ENCODE assay signal across 23 cellular contexts in the genomic region with DNA sequence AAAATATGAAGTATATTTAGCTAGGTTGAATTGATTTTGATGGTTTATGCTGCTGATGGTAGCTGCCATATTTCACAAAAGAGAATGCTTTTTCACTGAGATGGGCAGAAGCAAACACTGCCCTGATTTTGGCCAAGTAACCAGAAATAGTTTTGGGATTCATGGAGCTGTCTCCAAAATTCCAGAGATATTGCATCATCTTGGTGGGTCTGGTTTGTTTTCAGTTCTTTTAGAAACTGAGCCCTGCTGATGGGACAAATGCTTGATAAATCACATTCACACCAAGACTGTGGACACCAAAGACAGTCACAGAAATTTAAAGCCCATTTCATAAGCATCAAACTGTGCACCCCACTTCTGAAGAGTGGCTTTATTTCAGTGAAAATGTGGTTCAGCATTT.
A peak's percentile ranks its signal among the peaks of the same experiment; 100 is the strongest.
DNase-seq lines count a peak whose midpoint lies in the region; FAIRE-seq and TF ChIP-seq lines count a peak whose summit lies in the region.
"Had no signal": no experiment of that assay in that cellular context is flagged by ENCODE, and none has a peak within 500 bp of the region (broad histone marks: within the 10 kb centered on the region; RNA-seq: fewer than 3 reads in every experiment).

No MANE protein-coding gene starts in this region.

- no peak overlapping the region for H2BK5ac ChIP-seq in trophoblast cell (ENCODE audit: low read depth, low read length, poor library complexity)

- peak overlapping the region; percentile 58 for H3K27ac ChIP-seq in GM23248
- H3K27ac ChIP-seq in SK-N-SH (ENCODE audit: low read depth in 2 of 2, low read length in 1 of 2), result peak overlapping the region; percentile 51 to 100
- H3K27ac ChIP-seq in fibroblast of lung (ENCODE audit: insufficient read depth, low read length), result no peak overlapping the region
- no peak overlapping the region for H3K27ac ChIP-seq in trophoblast cell (ENCODE audit: low read depth, low read length)
- H3K27ac ChIP-seq: heart left ventricle, left lung, neutrophil, stomach, WERI-Rb-1 had no signal

- H3K4me3 ChIP-seq in GM23248, result no peak overlapping the region
- H3K4me3 ChIP-seq in SK-N-SH (ENCODE audit: low read depth in 2 of 2, low read length in 1 of 2), result no peak overlapping the region
- no peak overlapping the region for H3K4me3 ChIP-seq in fibroblast of lung (replicated peaks in 1 of 4; ENCODE audit: control extremely low read depth in 1 of 4, insufficient read depth in 1 of 4, low read depth in 3 of 4, low read length in 4 of 4)
- H3K4me3 ChIP-seq in trophoblast cell (ENCODE audit: low read depth, low read length), result no peak overlapping the region
- H3K4me3 ChIP-seq: heart left ventricle, left lung, stomach had no signal

- H3K9ac ChIP-seq in GM23248, result no peak overlapping the region
- no peak overlapping the region for H3K9ac ChIP-seq in SK-N-SH
- no peak overlapping the region for H3K9ac ChIP-seq in fibroblast of lung (ENCODE audit: insufficient read depth, low read length)
- no peak overlapping the region for H3K9ac ChIP-seq in trophoblast cell (ENCODE audit: low read length)

- TF ChIP-seq EP300 in SK-N-SH (IDR thresholded peaks at IDR 0.05; ENCODE audit: borderline replicate concordance in 1 of 2, low read depth in 1 of 2, low read length in 1 of 2), result peak in 1 of 2 experiments; percentile 69; a peak in 1 of 4 replicates

- no peak overlapping the region for H3K18ac ChIP-seq in trophoblast cell (ENCODE audit: low read length)

- no peak overlapping the region for H3K4ac ChIP-seq in trophoblast cell (ENCODE audit: low read depth, low read length)

- H3K23ac ChIP-seq in trophoblast cell (ENCODE audit: low read length), result no peak overlapping the region

- H4K20me1 ChIP-seq in GM23248 (ENCODE audit: insufficient read depth) (no peaks in the 10 kb centered on the region), SK-N-SH (ENCODE audit: insufficient read depth) (no peaks in the 10 kb centered on the region), fibroblast of lung (ENCODE audit: control insufficient read depth, extremely low read depth, insufficient read depth, low read length) (no peaks in the 10 kb centered on the region)

- H2AFZ ChIP-seq in GM23248 (no peak overlapping the region), SK-N-SH (ENCODE audit: low read depth) (no peak overlapping the region), fibroblast of lung (ENCODE audit: low read length) (no peak overlapping the region), trophoblast cell (ENCODE audit: insufficient read depth, low read length, poor library complexity) (no peak overlapping the region)

- TF ChIP-seq RAD21 in SK-N-SH (IDR thresholded peaks at IDR 0.05; ENCODE audit: low read length), result no peak

- H3K14ac ChIP-seq in trophoblast cell (ENCODE audit: low read length), result no peak overlapping the region

- H3K36me3 ChIP-seq in GM23248 (ENCODE audit: low read depth), result 0 out of 2 replicates have a peak, but pooled peaks cover 3% of the 10 kb centered on the region
- H3K36me3 ChIP-seq in SK-N-SH (replicated peaks in 1 of 2; ENCODE audit: control insufficient read depth in 1 of 2, insufficient read depth in 2 of 2, low read length in 1 of 2), result no peaks in the 10 kb centered on the region
- H3K36me3 ChIP-seq in fibroblast of lung (ENCODE audit: control insufficient read depth, insufficient read depth, low read length), result no peaks in the 10 kb centered on the region
- H3K36me3 ChIP-seq in trophoblast cell (ENCODE audit: control insufficient read depth in 1 of 2, insufficient read depth in 2 of 2, low read length in 2 of 2), result no peaks in the 10 kb centered on the region
- H3K36me3 ChIP-seq: BE2C, heart left ventricle, left lung, neutrophil, stomach, WERI-Rb-1 had no signal

- H3K9me2 ChIP-seq in GM23248 (ENCODE audit: insufficient read depth), result no peaks in the 10 kb centered on the region
- H3K9me2 ChIP-seq in SK-N-SH, result no peaks in the 10 kb centered on the region

- FAIRE-seq in GM12892 (lab: Jason Lieb, UNC), result no peak

- no peak overlapping the region for H2BK12ac ChIP-seq in trophoblast cell (ENCODE audit: low read length)

- TF ChIP-seq POLR2A in erythroblast (IDR thresholded peaks at IDR 0.05; ENCODE audit: low read length) (no peak), GM12892 (IDR thresholded peaks at IDR 0.05; ENCODE audit: low read depth, low read length) (no peak)

- CTCF ChIA-PET in SK-N-SH (lab: Yijun Ruan, JAX), result interaction anchor here (0.9 kb wide), 1 partner anchor 122 kb away, joined by 3 read pairs; no protein-coding TSS in a partner anchor

- peak; percentile 63 for DNase-seq in GM23248
- no peak for DNase-seq in SK-N-SH
- DNase-seq in fibroblast of lung (ENCODE audit: low read depth in 2 of 2), result peak; percentile 49 to 80
- DNase-seq in trophoblast cell, result peak in 1 of 2 donors; percentile 24
- DNase-seq in mucosa of gallbladder (ENCODE audit: low spot score), result no peak
- no peak for DNase-seq in erythroblast (lab: John Stamatoyannopoulos, UW)
- DNase-seq in stimulated activated CD4-positive, alpha-beta T cell treated with anti-CD3 and anti-CD28 coated beads, Interleukin-12 subunit alpha, Interleukin-12 subunit beta, amount 100 ng/mL, for 4 hours, result no peak
- no peak for DNase-seq in GM12892 (ENCODE audit: insufficient read length)
- DNase-seq: activated CD4-positive, alpha-beta memory T cell treated with anti-CD3 and anti-CD28 coated beads for 36 hours; amniotic stem cell; BE2C; DMS79 treated with DMSO at 0.1 percent for 48 hours; effector CD4-positive, alpha-beta T cell; heart left ventricle; left lung; NCI-H1694; NCI-H2227 treated with DMSO at 0.1 percent for 48 hours; NCI-H774; SIG-M5; stomach; T-helper 17 cell; WERI-Rb-1 had no signal

- POLR2A ChIA-PET in SK-N-SH (lab: Yijun Ruan, JAX), result no interaction called here

- no peak overlapping the region for H4K91ac ChIP-seq in trophoblast cell (ENCODE audit: low read depth, low read length)

- no peaks in the 10 kb centered on the region for H3K79me1 ChIP-seq in trophoblast cell (ENCODE audit: low read length)

- TF ChIP-seq CTCF in SK-N-SH (IDR thresholded peaks at IDR 0.05) (no peak), fibroblast of lung (conservative IDR thresholded peaks at IDR 0.05 in 1 of 2, IDR thresholded peaks at IDR 0.05 in 1 of 2; ENCODE audit: low read depth in 1 of 2, low read length in 2 of 2) (no peak)

- no peak overlapping the region for H2BK120ac ChIP-seq in trophoblast cell (ENCODE audit: insufficient read depth, low read length, poor library complexity)

- H3K27me3 ChIP-seq in GM23248 (replicated peaks; ENCODE audit: insufficient read depth) (no peaks in the 10 kb centered on the region), SK-N-SH (ENCODE audit: insufficient read depth) (no peaks in the 10 kb centered on the region), fibroblast of lung (ENCODE audit: control insufficient read depth, insufficient read depth, low read length) (no peaks in the 10 kb centered on the region), trophoblast cell (ENCODE audit: insufficient read depth, low read length) (no peaks in the 10 kb centered on the region)
- H3K27me3 ChIP-seq: BE2C, heart left ventricle, left lung, neutrophil, stomach had no signal

- no peak overlapping the region for H4K8ac ChIP-seq in trophoblast cell (ENCODE audit: low read depth, low read length)

- in situ Hi-C loops in GM23248 (cut with MboI), result no loop called here

- H3K4me2 ChIP-seq in GM23248 (ENCODE audit: unreplicated experiment) (peak overlapping the region; percentile 28), SK-N-SH (no peak overlapping the region; the same call in 1 of the 2 replicates), fibroblast of lung (ENCODE audit: extremely low read depth, insufficient read depth, low read length) (no peak overlapping the region), trophoblast cell (ENCODE audit: low read length) (peak overlapping the region; percentile 11)

- H4K12ac ChIP-seq in trophoblast cell (ENCODE audit: low read depth, low read length), result no peak overlapping the region

- H3K4me1 ChIP-seq in GM23248 (ENCODE audit: insufficient read depth), result peaks cover 42% of the 10 kb centered on the region
- H3K4me1 ChIP-seq in SK-N-SH (ENCODE audit: control insufficient read depth in 1 of 2, insufficient read depth in 2 of 2, low read depth in 1 of 2, low read length in 1 of 2), result peaks cover 13 to 39% of the 10 kb centered on the region in 2 experiments; a peak in 3 of 4 replicates
- peaks cover 9% of the 10 kb centered on the region for H3K4me1 ChIP-seq in fibroblast of lung (ENCODE audit: control insufficient read depth, extremely low read depth, insufficient read depth, low read length)
- peaks cover 0 to 7% of the 10 kb centered on the region in 2 experiments for H3K4me1 ChIP-seq in trophoblast cell (ENCODE audit: control insufficient read depth in 1 of 2, insufficient read depth in 2 of 2, low read length in 2 of 2)

- H3F3A ChIP-seq in GM23248 (ENCODE audit: insufficient read depth), result peaks cover 38% of the 10 kb centered on the region
- H3F3A ChIP-seq in SK-N-SH (replicated peaks; ENCODE audit: insufficient read depth), result peaks cover 14% of the 10 kb centered on the region

- H3K79me2 ChIP-seq in GM23248 (ENCODE audit: insufficient read depth) (peaks cover 65% of the 10 kb centered on the region), SK-N-SH (ENCODE audit: insufficient read depth) (no peaks in the 10 kb centered on the region), fibroblast of lung (ENCODE audit: control insufficient read depth, insufficient read depth, low read length) (no peaks in the 10 kb centered on the region), trophoblast cell (ENCODE audit: control insufficient read depth, insufficient read depth, low read length, poor library complexity) (no peaks in the 10 kb centered on the region)

- H2AK5ac ChIP-seq in trophoblast cell (ENCODE audit: low read length), result no peak overlapping the region

- no peaks in the 10 kb centered on the region for H3K9me3 ChIP-seq in GM23248 (ENCODE audit: low read depth)
- no peaks in the 10 kb centered on the region for H3K9me3 ChIP-seq in SK-N-SH
- H3K9me3 ChIP-seq in fibroblast of lung (ENCODE audit: control insufficient read depth, insufficient read depth, low read depth, low read length), result no peaks in the 10 kb centered on the region
- no peaks in the 10 kb centered on the region for H3K9me3 ChIP-seq in trophoblast cell (ENCODE audit: insufficient read depth, low read depth, low read length)
- H3K9me3 ChIP-seq: BE2C, heart left ventricle, left lung, neutrophil, stomach had no signal

TF ChIP-seq in SK-N-SH, 30 proteins besides CTCF, POLR2A, EP300 and RAD21 (continues in another document):
- TF ChIP-seq SMC3 (IDR thresholded peaks at IDR 0.05; ENCODE audit: low read depth, low read length) (no peak), EZH2phosphoT487 (IDR thresholded peaks at IDR 0.05; ENCODE audit: borderline replicate concordance, low read depth) (no peak)
- TF ChIP-seq, protein P1, sequence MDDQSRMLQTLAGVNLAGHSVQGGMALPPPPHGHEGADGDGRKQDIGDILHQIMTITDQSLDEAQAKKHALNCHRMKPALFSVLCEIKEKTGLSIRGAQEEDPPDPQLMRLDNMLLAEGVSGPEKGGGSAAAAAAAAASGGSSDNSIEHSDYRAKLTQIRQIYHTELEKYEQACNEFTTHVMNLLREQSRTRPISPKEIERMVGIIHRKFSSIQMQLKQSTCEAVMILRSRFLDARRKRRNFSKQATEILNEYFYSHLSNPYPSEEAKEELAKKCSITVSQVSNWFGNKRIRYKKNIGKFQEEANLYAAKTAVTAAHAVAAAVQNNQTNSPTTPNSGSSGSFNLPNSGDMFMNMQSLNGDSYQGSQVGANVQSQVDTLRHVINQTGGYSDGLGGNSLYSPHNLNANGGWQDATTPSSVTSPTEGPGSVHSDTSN (IDR thresholded peaks at IDR 0.05), result peak; percentile 65

Comparison
In these comparisons a context has a peak if more than half of its experiments do, and no peak if none do; other contexts are left out.
1. DNase-seq: peak in GM23248 (single experiment) and fibroblast of lung (2 of 2); none in SK-N-SH (single experiment), mucosa of gallbladder (single experiment), erythroblast (0 of 2), stimulated activated CD4-positive, alpha-beta T cell treated with anti-CD3 and anti-CD28 coated beads, Interleukin-12 subunit alpha, Interleukin-12 subunit beta, amount 100 ng/mL, for 4 hours (single experiment) and GM12892 (single experiment).
2. H3K27ac ChIP-seq: peak in GM23248 (single experiment) and SK-N-SH (2 of 2); none in fibroblast of lung (single experiment) and trophoblast cell (single experiment).
3. H3K4me2 ChIP-seq: peak in GM23248 (single experiment) and trophoblast cell (single experiment); none in SK-N-SH (single experiment) and fibroblast of lung (single experiment).